Comparison of ENCODE assay signal across 1 cellular context in the genomic region with DNA sequence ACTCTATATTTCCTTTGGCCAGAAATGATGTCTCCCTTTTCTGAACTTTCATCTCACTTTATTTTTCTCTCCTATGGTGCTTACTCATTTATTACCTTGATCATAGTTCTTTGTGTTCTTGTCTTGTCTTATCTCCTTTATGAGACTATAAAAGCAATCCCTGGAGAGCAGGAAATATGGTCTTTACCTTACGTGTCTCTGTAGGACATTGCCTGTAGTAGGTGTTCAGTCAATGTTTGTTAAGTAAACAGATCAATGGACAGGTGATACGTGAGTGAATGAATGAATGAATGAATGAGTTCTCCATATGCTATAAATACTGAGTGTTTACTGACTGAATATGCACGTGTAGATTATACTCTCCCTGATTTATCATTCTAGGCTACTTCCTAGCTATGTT.
TF ChIP-seq lines count a peak whose summit lies in the region.

No MANE protein-coding gene starts in this region.

TF ChIP-seq in HEK293, 187 proteins besides CTCF, POLR2A, EP300 and RAD21 (continued from another document and continues in another):
- TF ChIP-seq ZNF146 (tag by site-specific recombination; IDR thresholded peaks at IDR 0.05) (no peak), ZNF510 (tag by site-specific recombination; IDR thresholded peaks at IDR 0.05; ENCODE audit: insufficient replicate concordance) (no peak), ZNF112 (tag by site-specific recombination; IDR thresholded peaks at IDR 0.05) (no peak), ZNF549 (tag by site-specific recombination; IDR thresholded peaks at IDR 0.05) (no peak), ZNF202 (tag by site-specific recombination; IDR thresholded peaks at IDR 0.05; ENCODE audit: borderline replicate concordance) (no peak), ZNF624 (tag by site-specific recombination; IDR thresholded peaks at IDR 0.05) (no peak), ZNF311 (tag by site-specific recombination; IDR thresholded peaks at IDR 0.05; ENCODE audit: borderline replicate concordance) (no peak), ZNF792 (tag by site-specific recombination; IDR thresholded peaks at IDR 0.05) (no peak), ZNF514 (tag by site-specific recombination; IDR thresholded peaks at IDR 0.05) (no peak), ZNF677 (tag by site-specific recombination; IDR thresholded peaks at IDR 0.05) (no peak), ZNF37A (tag by site-specific recombination; IDR thresholded peaks at IDR 0.05) (no peak), ZNF473 (tag by site-specific recombination; IDR thresholded peaks at IDR 0.05) (no peak), ZNF211 (tag by site-specific recombination; IDR thresholded peaks at IDR 0.05; ENCODE audit: low read depth) (no peak), ZNF404 (tag by site-specific recombination; IDR thresholded peaks at IDR 0.05) (no peak), ZNF785 (tag by site-specific recombination; IDR thresholded peaks at IDR 0.05) (no peak), ZNF366 (tag by site-specific recombination; conservative IDR thresholded peaks at IDR 0.05) (peak; percentile 59), ZNF596 (tag by site-specific recombination; IDR thresholded peaks at IDR 0.05) (peak; percentile 71; the same call in 1 of the 2 replicates), ZEB2 (tag by site-specific recombination; IDR thresholded peaks at IDR 0.05) (peak; percentile 62), ZNF132 (tag by site-specific recombination; IDR thresholded peaks at IDR 0.05; ENCODE audit: borderline replicate concordance) (no peak), ZNF629 (tag by site-specific recombination; IDR thresholded peaks at IDR 0.05) (peak; percentile 79), ZNF335 (tag by site-specific recombination; conservative IDR thresholded peaks at IDR 0.05) (no peak), ZNF830 (tag by site-specific recombination; IDR thresholded peaks at IDR 0.05; ENCODE audit: low read depth) (no peak), ZFP37 (tag by site-specific recombination; IDR thresholded peaks at IDR 0.05) (no peak), OSR2 (tag by site-specific recombination; IDR thresholded peaks at IDR 0.05) (peak; percentile 74; the same call in 1 of the 2 replicates), ZNF701 (tag by site-specific recombination; IDR thresholded peaks at IDR 0.05) (no peak), SP3 (tag by site-specific recombination; IDR thresholded peaks at IDR 0.05) (no peak), ZNF558 (tag by site-specific recombination; IDR thresholded peaks at IDR 0.05) (no peak), ZNF433 (tag by site-specific recombination; IDR thresholded peaks at IDR 0.05; ENCODE audit: low read depth) (no peak), RBAK (tag by site-specific recombination; IDR thresholded peaks at IDR 0.05) (no peak), ZNF157 (tag by site-specific recombination; IDR thresholded peaks at IDR 0.05) (no peak), KLF8 (tag by site-specific recombination; IDR thresholded peaks at IDR 0.05) (peak; percentile 89), ZIC2 (tag by site-specific recombination; IDR thresholded peaks at IDR 0.05) (peak; percentile 80), GLI2 (tag by site-specific recombination; IDR thresholded peaks at IDR 0.05; ENCODE audit: borderline replicate concordance, low read depth) (peak; percentile 71; the same call in 1 of the 2 replicates), ZBTB48 (tag by site-specific recombination; IDR thresholded peaks at IDR 0.05) (no peak), ZNF266 (tag by site-specific recombination; IDR thresholded peaks at IDR 0.05; ENCODE audit: low read depth) (no peak)
- TF ChIP-seq, protein P1, sequence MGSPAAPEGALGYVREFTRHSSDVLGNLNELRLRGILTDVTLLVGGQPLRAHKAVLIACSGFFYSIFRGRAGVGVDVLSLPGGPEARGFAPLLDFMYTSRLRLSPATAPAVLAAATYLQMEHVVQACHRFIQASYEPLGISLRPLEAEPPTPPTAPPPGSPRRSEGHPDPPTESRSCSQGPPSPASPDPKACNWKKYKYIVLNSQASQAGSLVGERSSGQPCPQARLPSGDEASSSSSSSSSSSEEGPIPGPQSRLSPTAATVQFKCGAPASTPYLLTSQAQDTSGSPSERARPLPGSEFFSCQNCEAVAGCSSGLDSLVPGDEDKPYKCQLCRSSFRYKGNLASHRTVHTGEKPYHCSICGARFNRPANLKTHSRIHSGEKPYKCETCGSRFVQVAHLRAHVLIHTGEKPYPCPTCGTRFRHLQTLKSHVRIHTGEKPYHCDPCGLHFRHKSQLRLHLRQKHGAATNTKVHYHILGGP (tag by site-specific recombination; IDR thresholded peaks at IDR 0.05): peak; percentile 98
- TF ChIP-seq, protein P2, sequence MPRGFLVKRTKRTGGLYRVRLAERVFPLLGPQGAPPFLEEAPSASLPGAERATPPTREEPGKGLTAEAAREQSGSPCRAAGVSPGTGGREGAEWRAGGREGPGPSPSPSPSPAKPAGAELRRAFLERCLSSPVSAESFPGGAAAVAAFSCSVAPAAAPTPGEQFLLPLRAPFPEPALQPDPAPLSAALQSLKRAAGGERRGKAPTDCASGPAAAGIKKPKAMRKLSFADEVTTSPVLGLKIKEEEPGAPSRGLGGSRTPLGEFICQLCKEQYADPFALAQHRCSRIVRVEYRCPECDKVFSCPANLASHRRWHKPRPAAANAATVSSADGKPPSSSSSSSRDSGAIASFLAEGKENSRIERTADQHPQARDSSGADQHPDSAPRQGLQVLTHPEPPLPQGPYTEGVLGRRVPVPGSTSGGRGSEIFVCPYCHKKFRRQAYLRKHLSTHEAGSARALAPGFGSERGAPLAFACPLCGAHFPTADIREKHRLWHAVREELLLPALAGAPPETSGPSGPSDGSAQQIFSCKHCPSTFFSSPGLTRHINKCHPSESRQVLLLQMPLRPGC (tag by site-specific recombination; IDR thresholded peaks at IDR 0.05): peak; percentile 58; the same call in 1 of the 2 replicates
- TF ChIP-seq, protein P3, sequence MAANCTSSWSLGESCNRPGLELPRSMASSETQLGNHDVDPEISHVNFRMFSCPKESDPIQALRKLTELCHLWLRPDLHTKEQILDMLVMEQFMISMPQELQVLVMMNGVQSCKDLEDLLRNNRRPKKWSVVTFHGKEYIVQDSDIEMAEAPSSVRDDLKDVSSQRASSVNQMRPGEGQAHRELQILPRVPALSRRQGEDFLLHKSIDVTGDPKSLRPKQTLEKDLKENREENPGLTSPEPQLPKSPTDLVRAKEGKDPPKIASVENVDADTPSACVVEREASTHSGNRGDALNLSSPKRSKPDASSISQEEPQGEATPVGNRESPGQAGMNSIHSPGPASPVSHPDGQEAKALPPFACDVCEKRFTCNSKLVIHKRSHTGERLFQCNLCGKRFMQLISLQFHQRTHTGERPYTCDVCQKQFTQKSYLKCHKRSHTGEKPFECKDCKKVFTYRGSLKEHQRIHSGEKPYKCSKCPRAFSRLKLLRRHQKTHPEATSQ (tag by site-specific recombination; IDR thresholded peaks at IDR 0.05): no peak
- TF ChIP-seq, protein P4, sequence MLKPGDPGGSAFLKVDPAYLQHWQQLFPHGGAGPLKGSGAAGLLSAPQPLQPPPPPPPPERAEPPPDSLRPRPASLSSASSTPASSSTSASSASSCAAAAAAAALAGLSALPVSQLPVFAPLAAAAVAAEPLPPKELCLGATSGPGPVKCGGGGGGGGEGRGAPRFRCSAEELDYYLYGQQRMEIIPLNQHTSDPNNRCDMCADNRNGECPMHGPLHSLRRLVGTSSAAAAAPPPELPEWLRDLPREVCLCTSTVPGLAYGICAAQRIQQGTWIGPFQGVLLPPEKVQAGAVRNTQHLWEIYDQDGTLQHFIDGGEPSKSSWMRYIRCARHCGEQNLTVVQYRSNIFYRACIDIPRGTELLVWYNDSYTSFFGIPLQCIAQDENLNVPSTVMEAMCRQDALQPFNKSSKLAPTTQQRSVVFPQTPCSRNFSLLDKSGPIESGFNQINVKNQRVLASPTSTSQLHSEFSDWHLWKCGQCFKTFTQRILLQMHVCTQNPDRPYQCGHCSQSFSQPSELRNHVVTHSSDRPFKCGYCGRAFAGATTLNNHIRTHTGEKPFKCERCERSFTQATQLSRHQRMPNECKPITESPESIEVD (tag by site-specific recombination; IDR thresholded peaks at IDR 0.05): peak; percentile 93
- TF ChIP-seq, protein P5, sequence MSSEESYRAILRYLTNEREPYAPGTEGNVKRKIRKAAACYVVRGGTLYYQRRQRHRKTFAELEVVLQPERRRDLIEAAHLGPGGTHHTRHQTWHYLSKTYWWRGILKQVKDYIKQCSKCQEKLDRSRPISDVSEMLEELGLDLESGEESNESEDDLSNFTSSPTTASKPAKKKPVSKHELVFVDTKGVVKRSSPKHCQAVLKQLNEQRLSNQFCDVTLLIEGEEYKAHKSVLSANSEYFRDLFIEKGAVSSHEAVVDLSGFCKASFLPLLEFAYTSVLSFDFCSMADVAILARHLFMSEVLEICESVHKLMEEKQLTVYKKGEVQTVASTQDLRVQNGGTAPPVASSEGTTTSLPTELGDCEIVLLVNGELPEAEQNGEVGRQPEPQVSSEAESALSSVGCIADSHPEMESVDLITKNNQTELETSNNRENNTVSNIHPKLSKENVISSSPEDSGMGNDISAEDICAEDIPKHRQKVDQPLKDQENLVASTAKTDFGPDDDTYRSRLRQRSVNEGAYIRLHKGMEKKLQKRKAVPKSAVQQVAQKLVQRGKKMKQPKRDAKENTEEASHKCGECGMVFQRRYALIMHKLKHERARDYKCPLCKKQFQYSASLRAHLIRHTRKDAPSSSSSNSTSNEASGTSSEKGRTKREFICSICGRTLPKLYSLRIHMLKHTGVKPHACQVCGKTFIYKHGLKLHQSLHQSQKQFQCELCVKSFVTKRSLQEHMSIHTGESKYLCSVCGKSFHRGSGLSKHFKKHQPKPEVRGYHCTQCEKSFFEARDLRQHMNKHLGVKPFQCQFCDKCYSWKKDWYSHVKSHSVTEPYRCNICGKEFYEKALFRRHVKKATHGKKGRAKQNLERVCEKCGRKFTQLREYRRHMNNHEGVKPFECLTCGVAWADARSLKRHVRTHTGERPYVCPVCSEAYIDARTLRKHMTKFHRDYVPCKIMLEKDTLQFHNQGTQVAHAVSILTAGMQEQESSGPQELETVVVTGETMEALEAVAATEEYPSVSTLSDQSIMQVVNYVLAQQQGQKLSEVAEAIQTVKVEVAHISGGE (tag by site-specific recombination; conservative IDR thresholded peaks at IDR 0.05; ENCODE audit: low read depth): no peak
- TF ChIP-seq, protein P6, sequence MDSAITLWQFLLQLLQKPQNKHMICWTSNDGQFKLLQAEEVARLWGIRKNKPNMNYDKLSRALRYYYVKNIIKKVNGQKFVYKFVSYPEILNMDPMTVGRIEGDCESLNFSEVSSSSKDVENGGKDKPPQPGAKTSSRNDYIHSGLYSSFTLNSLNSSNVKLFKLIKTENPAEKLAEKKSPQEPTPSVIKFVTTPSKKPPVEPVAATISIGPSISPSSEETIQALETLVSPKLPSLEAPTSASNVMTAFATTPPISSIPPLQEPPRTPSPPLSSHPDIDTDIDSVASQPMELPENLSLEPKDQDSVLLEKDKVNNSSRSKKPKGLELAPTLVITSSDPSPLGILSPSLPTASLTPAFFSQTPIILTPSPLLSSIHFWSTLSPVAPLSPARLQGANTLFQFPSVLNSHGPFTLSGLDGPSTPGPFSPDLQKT (IDR thresholded peaks at IDR 0.05; ENCODE audit: borderline replicate concordance, low read depth, low read length): no peak
- TF ChIP-seq, protein P7, sequence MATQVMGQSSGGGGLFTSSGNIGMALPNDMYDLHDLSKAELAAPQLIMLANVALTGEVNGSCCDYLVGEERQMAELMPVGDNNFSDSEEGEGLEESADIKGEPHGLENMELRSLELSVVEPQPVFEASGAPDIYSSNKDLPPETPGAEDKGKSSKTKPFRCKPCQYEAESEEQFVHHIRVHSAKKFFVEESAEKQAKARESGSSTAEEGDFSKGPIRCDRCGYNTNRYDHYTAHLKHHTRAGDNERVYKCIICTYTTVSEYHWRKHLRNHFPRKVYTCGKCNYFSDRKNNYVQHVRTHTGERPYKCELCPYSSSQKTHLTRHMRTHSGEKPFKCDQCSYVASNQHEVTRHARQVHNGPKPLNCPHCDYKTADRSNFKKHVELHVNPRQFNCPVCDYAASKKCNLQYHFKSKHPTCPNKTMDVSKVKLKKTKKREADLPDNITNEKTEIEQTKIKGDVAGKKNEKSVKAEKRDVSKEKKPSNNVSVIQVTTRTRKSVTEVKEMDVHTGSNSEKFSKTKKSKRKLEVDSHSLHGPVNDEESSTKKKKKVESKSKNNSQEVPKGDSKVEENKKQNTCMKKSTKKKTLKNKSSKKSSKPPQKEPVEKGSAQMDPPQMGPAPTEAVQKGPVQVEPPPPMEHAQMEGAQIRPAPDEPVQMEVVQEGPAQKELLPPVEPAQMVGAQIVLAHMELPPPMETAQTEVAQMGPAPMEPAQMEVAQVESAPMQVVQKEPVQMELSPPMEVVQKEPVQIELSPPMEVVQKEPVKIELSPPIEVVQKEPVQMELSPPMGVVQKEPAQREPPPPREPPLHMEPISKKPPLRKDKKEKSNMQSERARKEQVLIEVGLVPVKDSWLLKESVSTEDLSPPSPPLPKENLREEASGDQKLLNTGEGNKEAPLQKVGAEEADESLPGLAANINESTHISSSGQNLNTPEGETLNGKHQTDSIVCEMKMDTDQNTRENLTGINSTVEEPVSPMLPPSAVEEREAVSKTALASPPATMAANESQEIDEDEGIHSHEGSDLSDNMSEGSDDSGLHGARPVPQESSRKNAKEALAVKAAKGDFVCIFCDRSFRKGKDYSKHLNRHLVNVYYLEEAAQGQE (tag by site-specific recombination; IDR thresholded peaks at IDR 0.05): no peak
- TF ChIP-seq, protein P8, sequence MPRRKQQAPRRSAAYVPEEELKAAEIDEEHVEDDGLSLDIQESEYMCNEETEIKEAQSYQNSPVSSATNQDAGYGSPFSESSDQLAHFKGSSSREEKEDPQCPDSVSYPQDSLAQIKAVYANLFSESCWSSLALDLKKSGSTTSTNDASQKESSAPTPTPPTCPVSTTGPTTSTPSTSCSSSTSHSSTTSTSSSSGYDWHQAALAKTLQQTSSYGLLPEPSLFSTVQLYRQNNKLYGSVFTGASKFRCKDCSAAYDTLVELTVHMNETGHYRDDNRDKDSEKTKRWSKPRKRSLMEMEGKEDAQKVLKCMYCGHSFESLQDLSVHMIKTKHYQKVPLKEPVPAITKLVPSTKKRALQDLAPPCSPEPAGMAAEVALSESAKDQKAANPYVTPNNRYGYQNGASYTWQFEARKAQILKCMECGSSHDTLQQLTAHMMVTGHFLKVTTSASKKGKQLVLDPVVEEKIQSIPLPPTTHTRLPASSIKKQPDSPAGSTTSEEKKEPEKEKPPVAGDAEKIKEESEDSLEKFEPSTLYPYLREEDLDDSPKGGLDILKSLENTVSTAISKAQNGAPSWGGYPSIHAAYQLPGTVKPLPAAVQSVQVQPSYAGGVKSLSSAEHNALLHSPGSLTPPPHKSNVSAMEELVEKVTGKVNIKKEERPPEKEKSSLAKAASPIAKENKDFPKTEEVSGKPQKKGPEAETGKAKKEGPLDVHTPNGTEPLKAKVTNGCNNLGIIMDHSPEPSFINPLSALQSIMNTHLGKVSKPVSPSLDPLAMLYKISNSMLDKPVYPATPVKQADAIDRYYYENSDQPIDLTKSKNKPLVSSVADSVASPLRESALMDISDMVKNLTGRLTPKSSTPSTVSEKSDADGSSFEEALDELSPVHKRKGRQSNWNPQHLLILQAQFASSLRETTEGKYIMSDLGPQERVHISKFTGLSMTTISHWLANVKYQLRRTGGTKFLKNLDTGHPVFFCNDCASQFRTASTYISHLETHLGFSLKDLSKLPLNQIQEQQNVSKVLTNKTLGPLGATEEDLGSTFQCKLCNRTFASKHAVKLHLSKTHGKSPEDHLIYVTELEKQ (tag by site-specific recombination; IDR thresholded peaks at IDR 0.05; ENCODE audit: borderline replicate concordance): peak; percentile 88
